Comparison of ENCODE assay signal across 24 cellular contexts in genomic region chr18:76936877-76937276, GRCh38.
DNase-seq lines count a peak whose midpoint lies in the region; ATAC-seq, FAIRE-seq and TF ChIP-seq lines count a peak whose summit lies in the region.
"Had no signal": no experiment of that assay in that cellular context is flagged by ENCODE, and none has a peak within 500 bp of the region (broad histone marks: within the 10 kb centered on the region; RNA-seq: fewer than 3 reads in every experiment).

No MANE protein-coding gene starts in this region.

- H3K9me1 ChIP-seq in IMR-90 (ENCODE audit: insufficient read depth, low read length) = peaks cover 3% of the 10 kb centered on the region; the same call in 1 of the 2 replicates

- H4K5ac ChIP-seq in IMR-90 (ENCODE audit: low read depth, low read length) = no peak overlapping the region

- BruUV-seq in IMR-90 (replicated peaks; lab: Mats Ljungman, UMichigan) = no TSS peak

- CTCF ChIA-PET in IMR-90 (lab: Yijun Ruan, JAX) = no interaction called here

- POLR2A ChIA-PET in IMR-90 (lab: Charles Lee; ENCODE audit: unreplicated experiment) = no interaction called here

- H2AFZ ChIP-seq in IMR-90 (replicated peaks; ENCODE audit: low read length, poor library complexity) = peak overlapping the region; percentile 34

- no peak overlapping the region for H4K91ac ChIP-seq in IMR-90 (ENCODE audit: insufficient read depth, low read depth, low read length)

- peaks cover 0 to 5% of the 10 kb centered on the region in 2 experiments; a peak in 1 of 4 replicates for H3K79me1 ChIP-seq in IMR-90 (ENCODE audit: low read depth in 1 of 2, low read length in 2 of 2)

- ATAC-seq in IMR-90 (ENCODE audit: low read depth) (no peak), HG03159 (IDR thresholded peaks at IDR 0.05; ENCODE audit: unreplicated experiment) (no peak), aorta (ENCODE audit: low FRiP score) (no peak)
- ATAC-seq: A549, HCT116 had no signal

- dilution Hi-C loops in IMR-90 (cut with HindIII; ENCODE audit: low sequenced_read_pairs, unreplicated experiment) = no loop called here

- no peak overlapping the region for H3K14ac ChIP-seq in IMR-90 (replicated peaks; ENCODE audit: low read depth, low read length)

- peak overlapping the region; percentile 9 for H2AK9ac ChIP-seq in IMR-90 (replicated peaks; ENCODE audit: low read depth, low read length, poor library complexity)

- H3K4me3 Mint-ChIP-seq in neural crest cell = no peak overlapping the region
- H3K4me3 Mint-ChIP-seq: CD14-positive monocyte; CD4-positive, alpha-beta T cell had no signal

- H4K8ac ChIP-seq in IMR-90 (ENCODE audit: low read depth in 2 of 2, low read length in 2 of 2) = no peak overlapping the region

- in situ Hi-C loops in IMR-90 (cut with MboI; ENCODE audit: low sequenced_read_pairs) = no loop called here

- FAIRE-seq in D721Med (lab: Jason Lieb, UNC) = peak; percentile 11
- FAIRE-seq: A549, G401.6, GM12892, GM19239 had no signal

- H3K23ac ChIP-seq in IMR-90 (ENCODE audit: low read depth, low read length) = no peak overlapping the region

- DNase-seq in D721Med (ENCODE audit: insufficient read length, low spot score) (no peak), IMR-90 (no peak), neural crest cell (ENCODE audit: low read depth, low spot score) (no peak), nucleus accumbens (lab: John Stamatoyannopoulos, UW) (no peak), aorta (no peak)
- DNase-seq: 8988T; ACHN; AML-193; BE2C; Calu3; CD4-positive, alpha-beta T cell; COR-L47; DMS153; DND-41; GOT3; H7 had no signal

- H3K27me3 ChIP-seq in IMR-90 (ENCODE audit: control insufficient read depth, insufficient read depth, low read length) = no peaks in the 10 kb centered on the region
- no peaks in the 10 kb centered on the region for H3K27me3 ChIP-seq in aorta (ENCODE audit: control insufficient read depth in 1 of 2, insufficient read depth in 2 of 2, low read length in 1 of 2)
- H3K27me3 ChIP-seq: BE2C; BLaER1 treated with 17β-estradiol and CSF1 and Interleukin-3, amounts not matched to agents 10 nM and 100 nM had no signal

- H3K9me3 ChIP-seq in IMR-90 (ENCODE audit: control insufficient read depth, insufficient read depth, low read length) = no peaks in the 10 kb centered on the region
- H3K9me3 ChIP-seq in aorta (ENCODE audit: control insufficient read depth, low read length) = no peaks in the 10 kb centered on the region
- H3K9me3 ChIP-seq: A549; BE2C; BLaER1 treated with 17β-estradiol and CSF1 and Interleukin-3, amounts not matched to agents 10 nM and 100 nM had no signal

- no peak overlapping the region for H3K9ac ChIP-seq in IMR-90 (ENCODE audit: low read depth, low read length)
- H3K9ac ChIP-seq: BLaER1 treated with 17β-estradiol and CSF1 and Interleukin-3, amounts not matched to agents 10 nM and 100 nM had no signal

- H3K36me3 ChIP-seq in IMR-90 (ENCODE audit: control insufficient read depth, insufficient read depth, low read length) (peaks cover 30% of the 10 kb centered on the region), aorta (ENCODE audit: control insufficient read depth in 1 of 2, insufficient read depth in 2 of 2, low read length in 1 of 2) (peaks cover 7 to 8% of the 10 kb centered on the region in 2 donors)
- H3K36me3 ChIP-seq: BE2C had no signal

- no peak overlapping the region for H3K4me3 ChIP-seq in IMR-90 (ENCODE audit: insufficient read depth, low read depth, low read length)
- no peak overlapping the region for H3K4me3 ChIP-seq in aorta (ENCODE audit: low read length in 2 of 2)
- H3K4me3 ChIP-seq: A549; BLaER1 treated with 17β-estradiol and CSF1 and Interleukin-3, amounts not matched to agents 10 nM and 100 nM had no signal

- no peak overlapping the region for H3K4me2 ChIP-seq in IMR-90 (ENCODE audit: low read depth, low read length)
- H3K4me2 ChIP-seq: A549; BLaER1 treated with 17β-estradiol and CSF1 and Interleukin-3, amounts not matched to agents 10 nM and 100 nM had no signal

- WGBS in IMR-90 (ENCODE audit: extremely low coverage in 2 of 2, insufficient read length in 1 of 2), 2 experiments = 98% methylated on average over 8 of the region's 11 CpGs; no CpG with 5 or more reads in 1 of the 2 experiments
- 96% methylated on average over 11 of the region's 11 CpGs for WGBS in aorta, 2 donors

- no peak overlapping the region for H2AK5ac ChIP-seq in IMR-90 (ENCODE audit: low read depth, low read length)

- no peaks in the 10 kb centered on the region for H3K9me3 Mint-ChIP-seq in neural crest cell
- H3K9me3 Mint-ChIP-seq: CD14-positive monocyte; CD4-positive, alpha-beta T cell had no signal

- intact Hi-C loops in IMR-90 (cut with micrococcal nuclease) (no loop called here), aorta (cut with DNase I) (no loop called here)

- peak overlapping the region; percentile 82 for H3K27ac Mint-ChIP-seq in neural crest cell (ENCODE audit: unreplicated experiment)
- H3K27ac Mint-ChIP-seq: CD4-positive, alpha-beta T cell had no signal

- no peaks in the 10 kb centered on the region for H3K4me1 Mint-ChIP-seq in neural crest cell
- H3K4me1 Mint-ChIP-seq: CD14-positive monocyte had no signal

- TF ChIP-seq POLR2A in IMR-90 (IDR thresholded peaks at IDR 0.05; ENCODE audit: low read depth, low read length) = no peak

- no peak overlapping the region for H3K4ac ChIP-seq in IMR-90 (ENCODE audit: low read depth, low read length)

- no peak overlapping the region for H2BK5ac ChIP-seq in IMR-90 (ENCODE audit: low read depth, low read length, poor library complexity, severe bottlenecking)

- H2BK120ac ChIP-seq in IMR-90 (ENCODE audit: low read depth, low read length) = no peak overlapping the region

- H3K27me3 Mint-ChIP-seq in neural crest cell (ENCODE audit: low read depth) = no peaks in the 10 kb centered on the region
- H3K27me3 Mint-ChIP-seq: CD4-positive, alpha-beta T cell had no signal

- H3K27ac ChIP-seq in IMR-90 (ENCODE audit: insufficient read depth, low read length) (no peak overlapping the region), aorta (ENCODE audit: low read depth in 1 of 2, low read length in 2 of 2) (no peak overlapping the region)
- H3K27ac ChIP-seq: A549; BLaER1 treated with 17β-estradiol and CSF1 and Interleukin-3, amounts not matched to agents 10 nM and 100 nM had no signal

- H4K20me1 ChIP-seq in IMR-90 (ENCODE audit: insufficient read depth, low read length) = no peaks in the 10 kb centered on the region

- TF ChIP-seq CTCF in D721Med (IDR thresholded peaks at IDR 0.05; ENCODE audit: insufficient read depth, missing control alignments) (no peak), IMR-90 (conservative IDR thresholded peaks at IDR 0.05; ENCODE audit: low read depth, low read length) (no peak), neural crest cell (conservative IDR thresholded peaks at IDR 0.05) (no peak)

- no peak overlapping the region for H3K18ac ChIP-seq in IMR-90 (ENCODE audit: low read depth, low read length)

- no peak overlapping the region for H3K56ac ChIP-seq in IMR-90 (ENCODE audit: extremely low read depth, insufficient read depth, low read length)

- no peak overlapping the region for H2BK15ac ChIP-seq in IMR-90 (ENCODE audit: low read depth, low read length)

- H2BK20ac ChIP-seq in IMR-90 (ENCODE audit: low read depth, low read length) = no peak overlapping the region

- no peak for TF ChIP-seq RAD21 in IMR-90 (IDR thresholded peaks at IDR 0.05; ENCODE audit: low read length)

- peaks cover 11% of the 10 kb centered on the region for H3K36me3 Mint-ChIP-seq in neural crest cell (ENCODE audit: low read depth)

- peaks cover 7% of the 10 kb centered on the region for H3K4me1 ChIP-seq in IMR-90 (ENCODE audit: control insufficient read depth, insufficient read depth, low read length)
- no peaks in the 10 kb centered on the region for H3K4me1 ChIP-seq in aorta (ENCODE audit: control insufficient read depth in 1 of 2, insufficient read depth in 2 of 2, low read length in 2 of 2)
- H3K4me1 ChIP-seq: A549; BE2C; BLaER1 treated with 17β-estradiol and CSF1 and Interleukin-3, amounts not matched to agents 10 nM and 100 nM had no signal

TF ChIP-seq in IMR-90, 13 proteins besides CTCF, POLR2A, EP300 and RAD21:
- TF ChIP-seq FOS (IDR thresholded peaks at IDR 0.05; ENCODE audit: low read depth, low read length) = no peak
- TF ChIP-seq NFE2L2 (IDR thresholded peaks at IDR 0.05; ENCODE audit: low read depth, low read length) = no peak
- TF ChIP-seq CEBPB (IDR thresholded peaks at IDR 0.05; ENCODE audit: low read depth, low read length) = no peak
- no peak for TF ChIP-seq MAZ (IDR thresholded peaks at IDR 0.05; ENCODE audit: borderline replicate concordance, low read depth, low read length)
- TF ChIP-seq CHD1 (IDR thresholded peaks at IDR 0.05; ENCODE audit: low read depth, low read length) = no peak
- no peak for TF ChIP-seq SMC3 (IDR thresholded peaks at IDR 0.05; ENCODE audit: low read depth, low read length)
- no peak for TF ChIP-seq MAFK (IDR thresholded peaks at IDR 0.05; ENCODE audit: low read depth, low read length)
- no peak for TF ChIP-seq BHLHE40 (IDR thresholded peaks at IDR 0.05; ENCODE audit: low read depth, low read length)
- TF ChIP-seq USF2 (IDR thresholded peaks at IDR 0.05; ENCODE audit: low read depth, low read length) = no peak
